26 cellular contexts compared by ENCODE assay signal in the genomic region with DNA sequence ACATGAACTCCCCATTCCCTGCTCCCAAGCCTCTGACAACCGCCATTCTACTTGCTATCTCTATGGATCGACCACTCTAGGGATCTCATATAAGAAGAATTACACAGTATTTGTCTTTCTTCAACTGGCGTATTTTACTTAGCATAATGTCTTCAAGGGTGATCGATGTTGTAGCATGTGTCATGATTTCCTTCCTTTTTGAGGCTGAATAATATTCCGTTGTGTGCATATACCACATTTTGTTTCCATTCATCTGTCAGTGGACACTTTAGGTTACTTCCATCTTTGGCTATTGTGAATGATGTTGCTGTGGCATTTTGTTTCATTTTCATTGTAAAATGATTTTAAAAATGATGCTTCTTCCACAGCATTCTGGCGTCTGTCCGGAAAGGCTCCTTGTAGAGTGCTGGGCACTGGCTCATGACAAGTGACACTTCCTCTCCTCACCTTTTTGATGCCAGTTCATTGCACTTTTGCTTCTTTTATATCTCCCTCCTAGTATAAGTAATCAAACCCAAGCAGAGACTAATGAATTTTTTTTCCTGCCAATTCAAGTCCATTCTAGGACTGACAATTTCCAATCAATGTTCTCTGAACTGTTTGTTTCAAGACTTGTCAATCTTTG.
"Had no signal": no experiment of that assay in that cellular context is flagged by ENCODE, and none has a peak within 500 bp of the region (broad histone marks: within the 10 kb centered on the region; RNA-seq: fewer than 3 reads in every experiment).

No MANE protein-coding gene starts in this region.

- DNase-seq: dermis blood vessel endothelial cell; effector memory CD8-positive, alpha-beta T cell; foreskin fibroblast; gastrocnemius medialis; heart right ventricle; hippocampal formation; left cardiac atrium; left lung; mesendoderm; nucleus accumbens; sigmoid colon; stimulated activated CD4-positive, alpha-beta T cell treated with anti-CD3 and anti-CD28 coated beads, Interleukin-2, amount 100 ng/mL, for 24 hours; stimulated activated CD4-positive, alpha-beta T cell treated with anti-CD3 and anti-CD28 coated beads, Interleukin-4, amount 100 ng/mL, for 24 hours; stimulated activated naive CD4-positive, alpha-beta T cell treated with Interleukin-2 at 50 U/mL for 16 hours; stomach; thyroid gland; trophoblast cell had no signal

- H3K27ac ChIP-seq: coronary artery, epithelial cell of prostate, gastrocnemius medialis, heart right ventricle, left lung, prostate gland, right atrium auricular region, sigmoid colon, stomach, thyroid gland, vagina had no signal

- ATAC-seq: effector memory CD8-positive, alpha-beta T cell; esophagus mucosa; gastrocnemius medialis; heart right ventricle; left cardiac atrium; left lung; natural killer cell treated with Interleukin-12 subunit alpha and Interleukin-12 subunit beta and Interleukin-15 and Interleukin-18, amount 100 ng/mL, for 72 hours; stimulated activated effector memory CD8-positive, alpha-beta T cell treated with anti-CD3 and anti-CD28 coated beads, Interleukin-12 subunit alpha, Interleukin-12 subunit beta, amount 100 ng/mL, for 72 hours had no signal

- H3K4me1 ChIP-seq: gastrocnemius medialis, heart right ventricle, left lung, prostate gland, right atrium auricular region, sigmoid colon, thyroid gland, vagina had no signal

- FAIRE-seq: islet of Langerhans had no signal

- H3K36me3 ChIP-seq: gastrocnemius medialis, heart right ventricle, left lung, prostate gland, right atrium auricular region, sigmoid colon, stomach, thyroid gland, vagina had no signal

- H3K9me3 ChIP-seq: gastrocnemius medialis, heart right ventricle, left lung, prostate gland, right atrium auricular region, sigmoid colon, stomach, thyroid gland, vagina had no signal

- H3K9me3 Mint-ChIP-seq: effector memory CD8-positive, alpha-beta T cell; natural killer cell treated with Interleukin-12 subunit alpha and Interleukin-12 subunit beta and Interleukin-15 and Interleukin-18, amount 100 ng/mL, for 72 hours; stimulated activated effector memory CD8-positive, alpha-beta T cell treated with anti-CD3 and anti-CD28 coated beads, Interleukin-12 subunit alpha, Interleukin-12 subunit beta, amount 100 ng/mL, for 72 hours had no signal

- H3K4me3 Mint-ChIP-seq: effector memory CD8-positive, alpha-beta T cell; natural killer cell treated with Interleukin-12 subunit alpha and Interleukin-12 subunit beta and Interleukin-15 and Interleukin-18, amount 100 ng/mL, for 72 hours; stimulated activated effector memory CD8-positive, alpha-beta T cell treated with anti-CD3 and anti-CD28 coated beads, Interleukin-12 subunit alpha, Interleukin-12 subunit beta, amount 100 ng/mL, for 72 hours had no signal

- H3K4me3 ChIP-seq: coronary artery, gastrocnemius medialis, heart right ventricle, left lung, prostate gland, right atrium auricular region, sigmoid colon, stomach, thyroid gland, vagina had no signal

- H3K4me1 Mint-ChIP-seq: stimulated activated effector memory CD8-positive, alpha-beta T cell treated with anti-CD3 and anti-CD28 coated beads, Interleukin-12 subunit alpha, Interleukin-12 subunit beta, amount 100 ng/mL, for 72 hours had no signal

- H3K27me3 ChIP-seq: gastrocnemius medialis, left lung, right atrium auricular region, sigmoid colon, stomach, thyroid gland, vagina had no signal

- H3K27ac Mint-ChIP-seq: effector memory CD8-positive, alpha-beta T cell; natural killer cell treated with Interleukin-12 subunit alpha and Interleukin-12 subunit beta and Interleukin-15 and Interleukin-18, amount 100 ng/mL, for 72 hours; stimulated activated effector memory CD8-positive, alpha-beta T cell treated with anti-CD3 and anti-CD28 coated beads, Interleukin-12 subunit alpha, Interleukin-12 subunit beta, amount 100 ng/mL, for 72 hours had no signal

- H3K36me3 Mint-ChIP-seq: natural killer cell treated with Interleukin-12 subunit alpha and Interleukin-12 subunit beta and Interleukin-15 and Interleukin-18, amount 100 ng/mL, for 72 hours; stimulated activated effector memory CD8-positive, alpha-beta T cell treated with anti-CD3 and anti-CD28 coated beads, Interleukin-12 subunit alpha, Interleukin-12 subunit beta, amount 100 ng/mL, for 72 hours had no signal
